8 cellular contexts compared by ENCODE assay signal in the genomic region with DNA sequence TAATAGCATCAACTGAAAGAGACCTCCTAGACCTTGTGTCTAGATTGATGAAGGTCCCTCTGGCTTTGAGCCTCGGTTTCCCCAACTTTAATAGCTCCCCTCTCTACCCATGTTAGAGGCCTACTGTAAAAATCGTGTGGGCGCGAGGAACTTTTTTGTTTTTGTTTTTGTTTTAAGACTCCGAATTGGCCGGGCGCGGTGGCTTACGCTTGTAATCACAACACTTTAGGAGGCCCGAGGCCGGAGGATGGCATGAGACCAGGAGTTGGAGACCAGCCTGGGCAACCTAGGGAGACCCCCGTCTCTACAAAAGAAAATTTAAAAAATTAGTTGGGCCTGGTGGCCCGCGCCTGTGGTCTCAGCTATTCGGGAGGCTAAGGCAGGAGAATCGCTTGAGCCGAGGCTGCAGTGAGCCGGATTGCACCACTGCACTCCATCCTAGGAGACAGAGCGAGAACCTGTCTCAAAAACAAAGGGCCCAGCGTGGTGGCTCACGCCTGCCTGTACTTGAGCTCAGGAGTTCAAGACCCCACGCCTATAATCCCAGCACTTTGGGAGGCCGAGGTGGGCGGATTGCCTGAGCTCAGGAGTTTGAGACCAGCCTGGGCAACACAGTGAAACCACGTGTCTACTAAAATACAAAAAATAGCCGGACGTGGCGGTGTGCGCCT. TPM values are rescaled to one million over a fixed set of nuclear protein-coding genes. Genes with fewer than 3 reads are reported as not detected.
DNase-seq lines count a peak whose midpoint lies in the region; ATAC-seq and TF ChIP-seq lines count a peak whose summit lies in the region.

No MANE protein-coding gene starts in this region.

- H3K9me3 ChIP-seq in Loucy (ENCODE audit: insufficient read depth, low read depth, low read length) = no peaks in the 10 kb centered on the region
- no peaks in the 10 kb centered on the region for H3K9me3 ChIP-seq in mesodermal cell (ENCODE audit: control insufficient read depth, low read length)

- no peak for ATAC-seq in HG03175 (IDR thresholded peaks at IDR 0.05; ENCODE audit: unreplicated experiment)
- ATAC-seq in HG02623 (IDR thresholded peaks at IDR 0.05; ENCODE audit: unreplicated experiment) = no peak

- peak overlapping the region; percentile 92 for H3K27ac Mint-ChIP-seq in MCF 10A (ENCODE audit: low read depth, unreplicated experiment)

- H3K36me3 ChIP-seq in ACC112 (ENCODE audit: insufficient read depth, low read length) (no peaks in the 10 kb centered on the region), Loucy (ENCODE audit: insufficient read depth, low read length) (no peaks in the 10 kb centered on the region; the same call in 1 of the 2 replicates), mesodermal cell (ENCODE audit: control insufficient read depth, insufficient read depth, low read length) (peaks cover 13% of the 10 kb centered on the region)

- BruUV-seq in MCF 10A (replicated peaks; lab: Mats Ljungman, UMichigan) = TSS peak; percentile 98

- peaks cover 14% of the 10 kb centered on the region for H3K4me1 ChIP-seq in ACC112 (ENCODE audit: control insufficient read depth, insufficient read depth, low read length, unreplicated experiment)
- peaks cover 29% of the 10 kb centered on the region for H3K4me1 ChIP-seq in Loucy (ENCODE audit: insufficient read depth, low read length, poor library complexity, severe bottlenecking)
- H3K4me1 ChIP-seq in mesodermal cell (ENCODE audit: control insufficient read depth, insufficient read depth, low read length, poor library complexity, severe bottlenecking) = peaks cover 21% of the 10 kb centered on the region

- no peaks in the 10 kb centered on the region for H3K9me3 Mint-ChIP-seq in MCF 10A (ENCODE audit: unreplicated experiment)

- H3F3A ChIP-seq in Loucy (ENCODE audit: low read depth) = peaks cover 12% of the 10 kb centered on the region

- POLR2A ChIA-PET in MCF 10A (lab: Yijun Ruan, JAX) = interaction anchor here (0.7 to 2.1 kb wide), 36 partner anchors 8 to 395 kb away, joined by 3 to 52 read pairs (median 5); a partner anchor contains a TSS

- DNase-seq in MCF 10A (ENCODE audit: unreplicated experiment) (no peak), NCI-H2196 (lab: John Stamatoyannopoulos, UW; ENCODE audit: unreplicated experiment) (no peak), UCSD-AML1 (lab: John Stamatoyannopoulos, UW; ENCODE audit: unreplicated experiment) (no peak)

- peak overlapping the region; percentile 88 for H3K4me3 Mint-ChIP-seq in MCF 10A (ENCODE audit: unreplicated experiment)

- H3K27me3 ChIP-seq in ACC112 (ENCODE audit: insufficient read depth, low read length) (no peaks in the 10 kb centered on the region), Loucy (ENCODE audit: insufficient read depth, low read length, poor library complexity, severe bottlenecking) (no peaks in the 10 kb centered on the region)

- peak overlapping the region; percentile 87 for H3K4me3 ChIP-seq in ACC112 (ENCODE audit: low read depth, low read length)
- peak overlapping the region; percentile 89 for H3K4me3 ChIP-seq in Loucy (ENCODE audit: low read length, poor library complexity, severe bottlenecking)
- H3K4me3 ChIP-seq in mesodermal cell (ENCODE audit: extremely low read depth, insufficient read depth, low read length, poor library complexity, severe bottlenecking) = peak overlapping the region; percentile 82

- peak overlapping the region; percentile 100 for H3K9ac ChIP-seq in Loucy (ENCODE audit: low read depth, low read length, poor library complexity, severe bottlenecking)

- peak overlapping the region; percentile 83 for H3K4me2 ChIP-seq in Loucy (ENCODE audit: low read depth, low read length, poor library complexity, severe bottlenecking)

- CTCF ChIA-PET in MCF 10A (lab: Yijun Ruan, JAX) = interaction anchor here (0.6 to 1.9 kb wide), 9 partner anchors 21 to 244 kb away, joined by 3 to 6 read pairs (median 4); a partner anchor contains a TSS

- no peaks in the 10 kb centered on the region for H3K27me3 Mint-ChIP-seq in MCF 10A (ENCODE audit: insufficient read depth, unreplicated experiment)

- intact Hi-C loops in MCF 10A (cut with micrococcal nuclease) = loop anchor here (1.0 to 5.0 kb wide), 3 partner anchors 43 to 340 kb away; a partner anchor contains a TSS

- TF ChIP-seq CTCF in Loucy (conservative IDR thresholded peaks at IDR 0.05; ENCODE audit: low read length) = no peak
- TF ChIP-seq CTCF in MCF 10A (IDR thresholded peaks at IDR 0.05; ENCODE audit: unreplicated experiment) = no peak

- peaks cover 29% of the 10 kb centered on the region for H4K20me1 ChIP-seq in Loucy (ENCODE audit: insufficient read depth, low read length, poor library complexity, severe bottlenecking)

- H3K4me1 Mint-ChIP-seq in MCF 10A (ENCODE audit: insufficient read depth, unreplicated experiment) = peaks cover 27% of the 10 kb centered on the region

- H3K27ac ChIP-seq in ACC112 (ENCODE audit: low read depth, low read length) (peak overlapping the region; percentile 81), mesodermal cell (ENCODE audit: low read depth, low read length, severe bottlenecking) (peak overlapping the region; percentile 95)

- WGBS in mesodermal cell (ENCODE audit: insufficient coverage in 2 of 2), 2 experiments = 49% methylated on average over 25 to 26 of the region's 29 CpGs

- peaks cover 38% of the 10 kb centered on the region for H3K36me3 Mint-ChIP-seq in MCF 10A (ENCODE audit: insufficient read depth, unreplicated experiment)

- H3K79me2 ChIP-seq in ACC112 (ENCODE audit: control insufficient read depth, insufficient read depth, low read length, unreplicated experiment) (peaks cover 38% of the 10 kb centered on the region), Loucy (ENCODE audit: insufficient read depth, low read length) (peaks cover 42% of the 10 kb centered on the region)

- H3K9me2 ChIP-seq in Loucy (replicated peaks; ENCODE audit: low read depth, low read length) = no peaks in the 10 kb centered on the region

- H2AFZ ChIP-seq in ACC112 (ENCODE audit: low read length, unreplicated experiment) (peak overlapping the region; percentile 27), Loucy (ENCODE audit: low read length) (no peak overlapping the region)

RNA-seq across cellular contexts. Expression of a gene that starts 0.9 kb away (rescaled TPM):
- total RNA-seq in MCF 10A (2022) = 70.6 and 78.9 TPM in 2 replicates
- polyA plus RNA-seq in mesodermal cell (2013, experiment 1 of 2) = 57.5 TPM
- polyA plus RNA-seq in mesodermal cell (2013, experiment 2 of 2) = 49.2 TPM

RNA-seq across cellular contexts. Expression of a gene that starts 20.2 kb away (rescaled TPM):
- 49.2 and 53.1 TPM in 2 replicates for total RNA-seq in MCF 10A (2022)
- polyA plus RNA-seq in mesodermal cell (2013, experiment 1 of 2) = 41.2 TPM
- 36.0 TPM for polyA plus RNA-seq in mesodermal cell (2013, experiment 2 of 2)

RNA-seq across cellular contexts. Expression of a gene that starts 24.1 kb away (rescaled TPM):
- total RNA-seq in MCF 10A (2022) = 3.8 and 5.1 TPM in 2 replicates
- 40.5 TPM for polyA plus RNA-seq in mesodermal cell (2013, experiment 1 of 2)
- 29.6 TPM for polyA plus RNA-seq in mesodermal cell (2013, experiment 2 of 2)

RNA-seq across cellular contexts. Expression of a gene that starts 31.1 kb away (rescaled TPM):
- 4.2 and 4.7 TPM in 2 replicates for total RNA-seq in MCF 10A (2022)
- 3.5 TPM for polyA plus RNA-seq in mesodermal cell (2013, experiment 1 of 2)
- polyA plus RNA-seq in mesodermal cell (2013, experiment 2 of 2) = 3.1 TPM

RNA-seq across cellular contexts. Expression of a gene that starts 50.4 kb away (rescaled TPM):
- total RNA-seq in MCF 10A (2022) = 0.56 and 2.3 TPM in 2 replicates
- polyA plus RNA-seq in mesodermal cell (2013, experiment 1 of 2) = 2.7 TPM
- 2.0 TPM for polyA plus RNA-seq in mesodermal cell (2013, experiment 2 of 2)
